ENCODE assay signal across 8 cellular contexts in the genomic region with DNA sequence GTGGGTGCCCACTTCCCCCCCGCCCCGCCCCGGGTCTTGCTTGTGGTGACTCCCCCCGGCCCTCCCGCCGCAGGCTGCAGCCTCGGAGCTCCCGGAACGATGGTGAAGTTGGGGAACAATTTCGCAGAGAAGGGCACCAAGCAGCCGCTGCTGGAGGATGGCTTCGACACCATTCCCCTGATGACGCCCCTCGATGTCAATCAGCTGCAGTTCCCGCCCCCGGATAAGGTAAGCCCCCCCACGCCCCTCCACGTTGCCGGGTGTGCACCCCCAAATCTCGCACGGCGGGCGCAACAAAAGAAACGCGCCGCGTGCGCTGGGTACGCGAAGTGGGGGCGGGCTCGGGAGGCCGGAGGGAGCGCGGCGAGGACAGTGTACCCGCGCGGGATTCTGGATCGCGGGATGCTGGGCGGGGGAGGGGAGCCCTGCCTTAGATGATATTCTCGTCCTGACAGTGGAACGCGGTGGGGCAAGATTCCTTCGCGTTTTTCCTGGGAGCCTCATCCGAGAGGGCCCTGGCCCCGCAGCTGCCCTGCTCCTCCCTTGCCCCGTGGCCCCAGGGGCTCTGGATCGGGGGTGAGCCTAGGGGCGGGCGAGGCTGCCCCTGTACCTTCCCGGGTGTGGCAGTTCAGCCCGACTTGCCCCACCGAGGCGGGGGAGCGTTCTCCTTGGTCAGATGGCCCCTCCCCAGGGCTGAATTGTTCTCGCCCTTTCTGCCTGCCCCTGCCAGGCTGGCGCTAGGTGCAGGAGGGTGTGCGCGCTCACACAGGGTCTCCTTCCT. TPM values are rescaled to one million over a fixed set of nuclear protein-coding genes. Genes with fewer than 3 reads are reported as not detected.
DNase-seq lines count a peak whose midpoint lies in the region; ATAC-seq and TF ChIP-seq lines count a peak whose summit lies in the region.

No MANE protein-coding gene starts in this region.

- intact Hi-C loops in ovary (cut with DNase I): loop anchor here in 1 of 4 donors (5.0 kb wide), 1 partner anchor 45 kb away; no protein-coding TSS in a partner anchor

- H3K9me3 ChIP-seq in ES-I3 (ENCODE audit: control insufficient read depth, insufficient read depth, low read length): no peaks in the 10 kb centered on the region
- H3K9me3 ChIP-seq in endocrine pancreas (ENCODE audit: control insufficient read depth, low read length): no peaks in the 10 kb centered on the region
- H3K9me3 ChIP-seq in ovary: no peaks in the 10 kb centered on the region

- H3K27me3 ChIP-seq in endocrine pancreas (ENCODE audit: control insufficient read depth, insufficient read depth, low read length) (no peaks in the 10 kb centered on the region), ovary (no peaks in the 10 kb centered on the region)

- peak; percentile 53 for DNase-seq in NCI-H526 treated with DMSO at 0.1 percent for 48 hours (lab: John Stamatoyannopoulos, UW)
- DNase-seq in ovary: peak in 3 of 5 donors; percentile 41 to 68 (median 54)
- DNase-seq in GM20000 (ENCODE audit: low spot score): no peak

- no peak for TF ChIP-seq POLR2A in ovary (IDR thresholded peaks at IDR 0.05)

- ATAC-seq in HG02623 (IDR thresholded peaks at IDR 0.05; ENCODE audit: unreplicated experiment) (no peak), GM18858 (IDR thresholded peaks at IDR 0.05; ENCODE audit: unreplicated experiment) (no peak), HG03565 (IDR thresholded peaks at IDR 0.05; ENCODE audit: unreplicated experiment) (no peak)

- TF ChIP-seq CTCF in ovary (IDR thresholded peaks at IDR 0.05) (no peak), GM20000 (IDR thresholded peaks at IDR 0.05; ENCODE audit: extremely low read depth, missing control alignments) (no peak)

- no peaks in the 10 kb centered on the region; the same call in 1 of the 2 replicates for H3K4me1 ChIP-seq in ES-I3 (ENCODE audit: insufficient read depth, low read length)
- H3K4me1 ChIP-seq in endocrine pancreas (ENCODE audit: control insufficient read depth, insufficient read depth, low read length): no peaks in the 10 kb centered on the region
- H3K4me1 ChIP-seq in ovary (ENCODE audit: insufficient read depth): peaks cover 5% of the 10 kb centered on the region

- H3K36me3 ChIP-seq in ES-I3 (ENCODE audit: insufficient read depth, low read length) (no peaks in the 10 kb centered on the region), endocrine pancreas (ENCODE audit: control insufficient read depth, insufficient read depth, low read length) (no peaks in the 10 kb centered on the region), ovary (no peaks in the 10 kb centered on the region)

- H3K27ac ChIP-seq in ovary: no peak overlapping the region

- no peak overlapping the region for H3K4me3 ChIP-seq in endocrine pancreas (ENCODE audit: control insufficient read depth, insufficient read depth, low read length)
- H3K4me3 ChIP-seq in ovary: peak overlapping the region; percentile 49

- peak overlapping the region; percentile 73; the same call in 1 of the 2 replicates for H3K9ac ChIP-seq in ES-I3 (ENCODE audit: low read depth, low read length)
- H3K9ac ChIP-seq in endocrine pancreas (ENCODE audit: control insufficient read depth, insufficient read depth, low read length): peak overlapping the region; percentile 24

- no peak for TF ChIP-seq EP300 in ovary (IDR thresholded peaks at IDR 0.05)

- 3 to 4% (median 4%) methylated on average over 49 to 62 of the region's 62 CpGs for WGBS in ovary, 3 donors

RNA-seq across cellular contexts. Expression of gene NSG1, which starts 0.8 kb away (rescaled TPM):
- 100 to 1,000 TPM in 1 of 7 donors, 10 to 100 TPM in 5, 1 to 10 TPM in 1; 9.9 to 103 (median 39.6) TPM for total RNA-seq in ovary
- 10 to 100 TPM; 38.3 to 81.9 TPM for polyA plus RNA-seq in ovary
